In genomic region chr17:41692722-41693521, GRCh38 we compare ENCODE assay signal across 1 cellular context.
TF ChIP-seq lines count a peak whose summit lies in the region.

No MANE protein-coding gene starts in this region.

TF ChIP-seq in HepG2, 621 proteins besides CTCF, POLR2A, EP300 and RAD21 (continued from another document and continues in another):
- TF ChIP-seq, protein P1, sequence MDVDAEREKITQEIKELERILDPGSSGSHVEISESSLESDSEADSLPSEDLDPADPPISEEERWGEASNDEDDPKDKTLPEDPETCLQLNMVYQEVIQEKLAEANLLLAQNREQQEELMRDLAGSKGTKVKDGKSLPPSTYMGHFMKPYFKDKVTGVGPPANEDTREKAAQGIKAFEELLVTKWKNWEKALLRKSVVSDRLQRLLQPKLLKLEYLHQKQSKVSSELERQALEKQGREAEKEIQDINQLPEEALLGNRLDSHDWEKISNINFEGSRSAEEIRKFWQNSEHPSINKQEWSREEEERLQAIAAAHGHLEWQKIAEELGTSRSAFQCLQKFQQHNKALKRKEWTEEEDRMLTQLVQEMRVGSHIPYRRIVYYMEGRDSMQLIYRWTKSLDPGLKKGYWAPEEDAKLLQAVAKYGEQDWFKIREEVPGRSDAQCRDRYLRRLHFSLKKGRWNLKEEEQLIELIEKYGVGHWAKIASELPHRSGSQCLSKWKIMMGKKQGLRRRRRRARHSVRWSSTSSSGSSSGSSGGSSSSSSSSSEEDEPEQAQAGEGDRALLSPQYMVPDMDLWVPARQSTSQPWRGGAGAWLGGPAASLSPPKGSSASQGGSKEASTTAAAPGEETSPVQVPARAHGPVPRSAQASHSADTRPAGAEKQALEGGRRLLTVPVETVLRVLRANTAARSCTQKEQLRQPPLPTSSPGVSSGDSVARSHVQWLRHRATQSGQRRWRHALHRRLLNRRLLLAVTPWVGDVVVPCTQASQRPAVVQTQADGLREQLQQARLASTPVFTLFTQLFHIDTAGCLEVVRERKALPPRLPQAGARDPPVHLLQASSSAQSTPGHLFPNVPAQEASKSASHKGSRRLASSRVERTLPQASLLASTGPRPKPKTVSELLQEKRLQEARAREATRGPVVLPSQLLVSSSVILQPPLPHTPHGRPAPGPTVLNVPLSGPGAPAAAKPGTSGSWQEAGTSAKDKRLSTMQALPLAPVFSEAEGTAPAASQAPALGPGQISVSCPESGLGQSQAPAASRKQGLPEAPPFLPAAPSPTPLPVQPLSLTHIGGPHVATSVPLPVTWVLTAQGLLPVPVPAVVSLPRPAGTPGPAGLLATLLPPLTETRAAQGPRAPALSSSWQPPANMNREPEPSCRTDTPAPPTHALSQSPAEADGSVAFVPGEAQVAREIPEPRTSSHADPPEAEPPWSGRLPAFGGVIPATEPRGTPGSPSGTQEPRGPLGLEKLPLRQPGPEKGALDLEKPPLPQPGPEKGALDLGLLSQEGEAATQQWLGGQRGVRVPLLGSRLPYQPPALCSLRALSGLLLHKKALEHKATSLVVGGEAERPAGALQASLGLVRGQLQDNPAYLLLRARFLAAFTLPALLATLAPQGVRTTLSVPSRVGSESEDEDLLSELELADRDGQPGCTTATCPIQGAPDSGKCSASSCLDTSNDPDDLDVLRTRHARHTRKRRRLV (CRISPR knock-in tag; IDR thresholded peaks at IDR 0.05): no peak
- TF ChIP-seq ZSCAN22 (CRISPR knock-in tag; IDR thresholded peaks at IDR 0.05): no peak
- no peak for TF ChIP-seq ZBTB37 (CRISPR knock-in tag; IDR thresholded peaks at IDR 0.05)
- no peak for TF ChIP-seq ZNF234 (CRISPR knock-in tag; conservative IDR thresholded peaks at IDR 0.05)
- no peak for TF ChIP-seq LRRFIP1 (CRISPR knock-in tag; conservative IDR thresholded peaks at IDR 0.05)
- TF ChIP-seq TEAD2 (CRISPR knock-in tag; IDR thresholded peaks at IDR 0.05): no peak
- peak; percentile 29; the same call in 1 of the 2 replicates for TF ChIP-seq ZNF788 (CRISPR knock-in tag; IDR thresholded peaks at IDR 0.05; ENCODE audit: borderline replicate concordance)
- no peak for TF ChIP-seq GLI4 (CRISPR knock-in tag; IDR thresholded peaks at IDR 0.05; ENCODE audit: borderline replicate concordance)
- TF ChIP-seq ZNF382 (CRISPR knock-in tag; IDR thresholded peaks at IDR 0.05; ENCODE audit: borderline replicate concordance): no peak
- TF ChIP-seq ZNF597 (CRISPR knock-in tag; IDR thresholded peaks at IDR 0.05): no peak
- peak; percentile 75 for TF ChIP-seq RBFOX2 (IDR thresholded peaks at IDR 0.05; ENCODE audit: low read depth, low read length)
- no peak for TF ChIP-seq ZNF678 (CRISPR knock-in tag; IDR thresholded peaks at IDR 0.05)
- TF ChIP-seq TBX2 (CRISPR knock-in tag; IDR thresholded peaks at IDR 0.05; ENCODE audit: borderline replicate concordance): no peak
- no peak for TF ChIP-seq SIX4 (CRISPR knock-in tag; IDR thresholded peaks at IDR 0.05)
- no peak for TF ChIP-seq NFIC (IDR thresholded peaks at IDR 0.05; ENCODE audit: low read length)
- TF ChIP-seq ZHX2 (IDR thresholded peaks at IDR 0.05; ENCODE audit: low read depth): no peak
- TF ChIP-seq ZHX2 (CRISPR knock-in tag; IDR thresholded peaks at IDR 0.05; ENCODE audit: borderline replicate concordance): no peak
- TF ChIP-seq GATAD1 (CRISPR knock-in tag; IDR thresholded peaks at IDR 0.05): no peak
- TF ChIP-seq NKX3-1 (CRISPR knock-in tag; IDR thresholded peaks at IDR 0.05): no peak
- TF ChIP-seq ZC3H4 (CRISPR knock-in tag; IDR thresholded peaks at IDR 0.05; ENCODE audit: borderline replicate concordance): peak; percentile 70
- TF ChIP-seq NONO (IDR thresholded peaks at IDR 0.05): no peak
- no peak for TF ChIP-seq NONO (CRISPR knock-in tag; conservative IDR thresholded peaks at IDR 0.05)
- no peak for TF ChIP-seq ZBTB8A (CRISPR knock-in tag; IDR thresholded peaks at IDR 0.05; ENCODE audit: borderline replicate concordance, low read depth)
- no peak for TF ChIP-seq ZNF383 (CRISPR knock-in tag; IDR thresholded peaks at IDR 0.05; ENCODE audit: borderline replicate concordance)
- no peak for TF ChIP-seq ZNF552 (CRISPR knock-in tag; IDR thresholded peaks at IDR 0.05; ENCODE audit: borderline replicate concordance)
- no peak for TF ChIP-seq NFE2L1 (CRISPR knock-in tag; IDR thresholded peaks at IDR 0.05; ENCODE audit: borderline replicate concordance)
- TF ChIP-seq EHMT2 (IDR thresholded peaks at IDR 0.05; ENCODE audit: borderline replicate concordance, low read depth, low read length): no peak
- no peak for TF ChIP-seq SNAPC5 (CRISPR knock-in tag; IDR thresholded peaks at IDR 0.05; ENCODE audit: borderline replicate concordance)
- TF ChIP-seq ZNF367 (CRISPR knock-in tag; IDR thresholded peaks at IDR 0.05; ENCODE audit: borderline replicate concordance): no peak
- no peak for TF ChIP-seq FOSL1 (CRISPR knock-in tag; IDR thresholded peaks at IDR 0.05; ENCODE audit: borderline replicate concordance)
- no peak for TF ChIP-seq CC2D1A (CRISPR knock-in tag; IDR thresholded peaks at IDR 0.05)
- no peak for TF ChIP-seq U2AF2 (IDR thresholded peaks at IDR 0.05; ENCODE audit: low read depth, low read length)
- no peak for TF ChIP-seq CENPT (CRISPR knock-in tag; IDR thresholded peaks at IDR 0.05; ENCODE audit: low read depth)
- no peak for TF ChIP-seq AHR (CRISPR knock-in tag; IDR thresholded peaks at IDR 0.05)
- TF ChIP-seq, protein P2, sequence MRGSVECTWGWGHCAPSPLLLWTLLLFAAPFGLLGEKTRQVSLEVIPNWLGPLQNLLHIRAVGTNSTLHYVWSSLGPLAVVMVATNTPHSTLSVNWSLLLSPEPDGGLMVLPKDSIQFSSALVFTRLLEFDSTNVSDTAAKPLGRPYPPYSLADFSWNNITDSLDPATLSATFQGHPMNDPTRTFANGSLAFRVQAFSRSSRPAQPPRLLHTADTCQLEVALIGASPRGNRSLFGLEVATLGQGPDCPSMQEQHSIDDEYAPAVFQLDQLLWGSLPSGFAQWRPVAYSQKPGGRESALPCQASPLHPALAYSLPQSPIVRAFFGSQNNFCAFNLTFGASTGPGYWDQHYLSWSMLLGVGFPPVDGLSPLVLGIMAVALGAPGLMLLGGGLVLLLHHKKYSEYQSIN (CRISPR knock-in tag; IDR thresholded peaks at IDR 0.05; ENCODE audit: borderline replicate concordance): no peak
- peak; percentile 28; the same call in 1 of the 2 replicates for TF ChIP-seq NCOA2 (CRISPR knock-in tag; IDR thresholded peaks at IDR 0.05)
- no peak for TF ChIP-seq SATB2 (CRISPR knock-in tag; IDR thresholded peaks at IDR 0.05)
- TF ChIP-seq IRF9 (CRISPR knock-in tag; IDR thresholded peaks at IDR 0.05; ENCODE audit: borderline replicate concordance): no peak
- TF ChIP-seq GFI1 (CRISPR knock-in tag; IDR thresholded peaks at IDR 0.05; ENCODE audit: borderline replicate concordance): no peak
- TF ChIP-seq ZNF607 (CRISPR knock-in tag; IDR thresholded peaks at IDR 0.05; ENCODE audit: borderline replicate concordance): 0 out of 2 replicates have a peak, but pooled peaks have one; percentile 17
- no peak for TF ChIP-seq KLF11 (CRISPR knock-in tag; IDR thresholded peaks at IDR 0.05)
- no peak for TF ChIP-seq ZNF761 (CRISPR knock-in tag; conservative IDR thresholded peaks at IDR 0.05)
- TF ChIP-seq BRD4 (CRISPR knock-in tag; IDR thresholded peaks at IDR 0.05): no peak
- no peak for TF ChIP-seq SP1 (IDR thresholded peaks at IDR 0.05)
- TF ChIP-seq SP1 (CRISPR knock-in tag; IDR thresholded peaks at IDR 0.05): no peak
- no peak for TF ChIP-seq THRA (CRISPR knock-in tag; IDR thresholded peaks at IDR 0.05; ENCODE audit: borderline replicate concordance)
